In the genomic region with DNA sequence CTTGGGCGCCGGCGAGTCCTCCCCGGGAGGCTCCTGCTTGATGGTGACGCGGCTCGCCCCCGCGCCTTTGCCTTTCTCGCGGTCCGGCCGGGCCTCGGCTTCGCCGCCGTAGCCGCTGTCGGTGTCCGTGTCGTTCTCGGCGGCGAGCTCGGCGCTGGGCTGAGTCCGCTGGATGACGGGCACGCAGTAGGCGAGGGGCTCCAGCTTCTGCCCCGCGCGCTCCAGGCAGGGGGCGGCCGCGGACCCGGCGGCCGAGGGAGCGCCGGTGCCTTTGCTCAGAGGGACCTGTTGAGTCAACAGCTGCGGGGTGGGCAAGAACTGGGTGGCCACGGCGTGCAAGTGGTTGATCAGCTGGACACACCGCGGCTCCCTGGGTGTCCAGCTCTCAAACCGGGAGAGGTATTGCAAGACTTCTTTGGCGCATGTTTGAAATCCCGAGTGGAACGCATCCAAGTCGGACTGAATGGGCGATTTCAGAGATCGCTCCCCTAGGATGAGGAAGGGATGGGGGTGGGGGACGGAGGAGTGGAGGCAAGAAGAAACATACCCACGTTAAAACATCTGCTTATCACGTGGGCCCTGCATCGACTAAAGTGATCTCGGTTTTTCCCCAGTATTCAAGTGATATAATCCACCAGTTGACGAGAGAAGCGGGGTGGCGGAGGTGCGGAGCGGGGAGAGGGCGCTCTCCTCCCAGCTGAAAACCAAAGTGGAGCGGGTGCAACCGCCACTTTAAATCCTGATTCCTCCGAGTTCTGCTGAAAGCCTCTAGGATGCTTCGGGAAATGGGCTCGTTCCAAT, we compare ENCODE assay signal across 8 cellular contexts. TPM values are rescaled to one million over a fixed set of nuclear protein-coding genes. Genes with fewer than 3 reads are reported as not detected.
DNase-seq lines count a peak whose midpoint lies in the region; ATAC-seq and TF ChIP-seq lines count a peak whose summit lies in the region.

No MANE protein-coding gene starts in this region.

- DNase-seq in GDM1 (lab: John Stamatoyannopoulos, UW) (peak; percentile 28), SK-MEL-5 (ENCODE audit: low read depth, low spot score) (peak; percentile 16), cardiac fibroblast (ENCODE audit: low read depth in 2 of 2) (peak; percentile 72 to 82), inferior parietal cortex (ENCODE audit: extremely low spot score) (peak; percentile 77), skeletal muscle cell (ENCODE audit: low read depth) (peak; percentile 50), NCI-H2171 treated with DMSO at 0.1 percent for 48 hours (lab: John Stamatoyannopoulos, UW) (no peak)

- ATAC-seq in HG02798 (IDR thresholded peaks at IDR 0.05; ENCODE audit: poor library complexity, unreplicated experiment), result peak; percentile 18
- ATAC-seq in GM21381 (IDR thresholded peaks at IDR 0.05; ENCODE audit: unreplicated experiment), result no peak

- TF ChIP-seq CTCF in cardiac fibroblast (IDR thresholded peaks at IDR 0.05; ENCODE audit: low read depth, low read length), result peak; percentile 55

- in situ Hi-C loops in SK-MEL-5 (cut with HindIII; ENCODE audit: low pct_unique_long_range_greater_than_20kb, low sequenced_read_pairs), result no loop called here

- peak overlapping the region; percentile 42 to 63 for H3K4me3 ChIP-seq in cardiac fibroblast (replicated peaks in 1 of 2; ENCODE audit: low read depth in 2 of 2, low read length in 2 of 2)
- H3K4me3 ChIP-seq in skeletal muscle cell (ENCODE audit: low read depth, low read length), result peak overlapping the region; percentile 72

RNA-seq across cellular contexts. Expression of gene BHLHE41, which starts 2.0 kb away (rescaled TPM):
- 9.5 and 17.7 TPM in 2 replicates for total RNA-seq in SK-MEL-5 (2014; rRNA removed; shearing (Covaris generic))
- polyA plus RNA-seq in SK-MEL-5 (2015; cell fraction: cytosol; rRNA removed), result 10.5 and 12.2 TPM in 2 replicates
- polyA plus RNA-seq in SK-MEL-5 (2015; cell fraction: nucleus; rRNA removed), result 34.1 and 56.0 TPM in 2 replicates
